ENCODE assay signal across 24 cellular contexts in genomic region chr15:41675337-41675736, GRCh38.
"Had no signal": no experiment of that assay in that cellular context is flagged by ENCODE, and none has a peak within 500 bp of the region (broad histone marks: within the 10 kb centered on the region; RNA-seq: fewer than 3 reads in every experiment).

No MANE protein-coding gene starts in this region.

- H3K27ac ChIP-seq: ascending aorta, body of pancreas had no signal

- DNase-seq: activated CD4-positive, alpha-beta T cell treated with anti-CD3 and anti-CD28 coated beads for 48 hours; activated CD4-positive, alpha-beta T cell treated with anti-CD3 and anti-CD28 coated beads, Interleukin-2, amount 50 U/mL, for 48 hours; activated CD8-positive, alpha-beta memory T cell treated with anti-CD3 and anti-CD28 coated beads, Interleukin-2, amount 50 U/mL, for 4 hours; activated naive CD8-positive, alpha-beta T cell treated with anti-CD3 and anti-CD28 coated beads, Interleukin-2, amount 50 U/mL, for 24 hours; activated T-cell treated with anti-CD3 and anti-CD28 coated beads, Interleukin-2, amount 50 U/mL, for 1 hour; amniotic stem cell; body of pancreas; central memory CD4-positive, alpha-beta T cell; MM.1S; NCI-H1105; NCI-H1436; NCI-H1694 treated with DMSO at 0.1 percent for 48 hours; NCI-H2029 treated with DMSO at 0.1 percent for 48 hours; NCI-H345; NCI-H510A; NCI-H526 treated with DMSO at 0.1 percent for 48 hours; NCI-H82; RPMI8226; SW 1271 had no signal

- H3K27ac Mint-ChIP-seq: activated naive CD4-positive, alpha-beta T cell treated with anti-CD3 and anti-CD28 coated beads, Interleukin-2, amount 50 U/mL, for 24 hours; activated naive CD8-positive, alpha-beta T cell treated with anti-CD3 and anti-CD28 coated beads, Interleukin-2, amount 50 U/mL, for 24 hours had no signal

- ATAC-seq: activated CD4-positive, CD25-positive, alpha-beta regulatory T cell treated with anti-CD3 and anti-CD28 coated beads, Interleukin-2, amount 50 U/mL, for 24 hours; activated naive CD8-positive, alpha-beta T cell treated with anti-CD3 and anti-CD28 coated beads, Interleukin-2, amount 50 U/mL, for 24 hours; body of pancreas; Right ventricle myocardium inferior; SK-N-SH treated with all-trans-retinoic acid at 6 μM for 48 hours had no signal

- H3K4me1 ChIP-seq: ascending aorta had no signal

- H3K4me3 Mint-ChIP-seq: activated naive CD4-positive, alpha-beta T cell treated with anti-CD3 and anti-CD28 coated beads, Interleukin-2, amount 50 U/mL, for 24 hours; activated naive CD8-positive, alpha-beta T cell treated with anti-CD3 and anti-CD28 coated beads, Interleukin-2, amount 50 U/mL, for 24 hours had no signal

- H3K4me3 ChIP-seq: ascending aorta, body of pancreas had no signal

- H3K27me3 ChIP-seq: ascending aorta, body of pancreas had no signal

- H3K27me3 Mint-ChIP-seq: activated naive CD4-positive, alpha-beta T cell treated with anti-CD3 and anti-CD28 coated beads, Interleukin-2, amount 50 U/mL, for 24 hours; activated naive CD8-positive, alpha-beta T cell treated with anti-CD3 and anti-CD28 coated beads, Interleukin-2, amount 50 U/mL, for 24 hours had no signal

- H3K9me3 ChIP-seq: body of pancreas had no signal

- H3K9me3 Mint-ChIP-seq: activated naive CD4-positive, alpha-beta T cell treated with anti-CD3 and anti-CD28 coated beads, Interleukin-2, amount 50 U/mL, for 24 hours; activated naive CD8-positive, alpha-beta T cell treated with anti-CD3 and anti-CD28 coated beads, Interleukin-2, amount 50 U/mL, for 24 hours had no signal
